Comparison of ENCODE assay signal across 8 cellular contexts in genomic region chr13:40984670-40985366, GRCh38. TPM values are rescaled to one million over a fixed set of nuclear protein-coding genes. Genes with fewer than 3 reads are reported as not detected.
DNase-seq lines count a peak whose midpoint lies in the region; ATAC-seq and TF ChIP-seq lines count a peak whose summit lies in the region.

No MANE protein-coding gene starts in this region.

- H3K27ac ChIP-seq in tibial artery, result peak overlapping the region; percentile 25 to 49

- H3K4me3 Mint-ChIP-seq in T-helper 17 cell (peak overlapping the region; percentile 89), immature natural killer cell (peak overlapping the region; percentile 88 to 98 (median 92))

- TF ChIP-seq CTCF in tibial artery (IDR thresholded peaks at IDR 0.05), result no peak

- peaks cover 0 to 4% (median 0%) of the 10 kb centered on the region in 3 donors for H3K36me3 ChIP-seq in tibial artery

- H3K36me3 Mint-ChIP-seq in T-helper 17 cell (ENCODE audit: low read depth), result no peaks in the 10 kb centered on the region
- H3K36me3 Mint-ChIP-seq in immature natural killer cell, result peaks cover 0 to 5% (median 3%) of the 10 kb centered on the region in 3 donors

- ATAC-seq in GM18858 (IDR thresholded peaks at IDR 0.05; ENCODE audit: unreplicated experiment) (peak; percentile 34), HG02798 (IDR thresholded peaks at IDR 0.05; ENCODE audit: poor library complexity, unreplicated experiment) (peak; percentile 62), T-helper 17 cell (peak; percentile 49)

- peaks cover 0 to 48% (median 30%) of the 10 kb centered on the region in 4 donors for H3K4me1 ChIP-seq in tibial artery

- H3K9me3 ChIP-seq in T-helper 17 cell (ENCODE audit: control insufficient read depth, low read length, poor library complexity, severe bottlenecking) (no peaks in the 10 kb centered on the region), tibial artery (no peaks in the 10 kb centered on the region)

- no peaks in the 10 kb centered on the region for H3K27me3 ChIP-seq in tibial artery

- DNase-seq in T-helper 17 cell (no peak), immature natural killer cell (peak; percentile 56 to 65 (median 57)), tibial artery (no peak), GF-D8 (lab: John Stamatoyannopoulos, UW) (no peak), kidney glomerular epithelial cell (lab: John Stamatoyannopoulos, UW) (no peak), COLO829 (ENCODE audit: low spot score) (no peak)

- H3K4me1 Mint-ChIP-seq in T-helper 17 cell, result peaks cover 48% of the 10 kb centered on the region
- H3K4me1 Mint-ChIP-seq in immature natural killer cell, result peaks cover 75 to 92% of the 10 kb centered on the region in 2 donors

- H3K9me3 Mint-ChIP-seq in immature natural killer cell, result no peaks in the 10 kb centered on the region

- no peaks in the 10 kb centered on the region for H3K27me3 Mint-ChIP-seq in T-helper 17 cell
- H3K27me3 Mint-ChIP-seq in immature natural killer cell (ENCODE audit: low read depth in 3 of 3), result peaks cover 2 to 9% (median 4%) of the 10 kb centered on the region in 3 donors

- peak overlapping the region in 1 of 2 donors; percentile 16 for H3K4me3 ChIP-seq in tibial artery

- H3K27ac Mint-ChIP-seq in T-helper 17 cell, result peak overlapping the region; percentile 98
- H3K27ac Mint-ChIP-seq in immature natural killer cell, result peak overlapping the region; percentile 94 to 99 (median 97)

- intact Hi-C loops in tibial artery (cut with DNase I; ENCODE audit: low total_unique reads), result no loop called here

RNA-seq across cellular contexts. Expression of gene ELF1, which starts 34.3 kb away (rescaled TPM):
- total RNA-seq in T-helper 17 cell, result 100 to 1,000 TPM; 197 to 232 TPM
- polyA plus RNA-seq in immature natural killer cell, result 100 to 1,000 TPM in 1 of 3 donors, 10 to 100 TPM in 2; 76.8 to 128 (median 92.9) TPM

Comparison
In these comparisons a context has a peak if more than half of its experiments do, and no peak if none do; other contexts are left out.
1. DNase-seq: peak in immature natural killer cell (3 of 3); none in T-helper 17 cell (0 of 3), tibial artery (0 of 2), GF-D8 (single experiment), kidney glomerular epithelial cell (single experiment) and COLO829 (single experiment).
2. Peak in every context shown above with its lines, with median percentiles within 50 percentile points of each other: ATAC-seq.